1 cellular context compared by ENCODE assay signal in the genomic region with DNA sequence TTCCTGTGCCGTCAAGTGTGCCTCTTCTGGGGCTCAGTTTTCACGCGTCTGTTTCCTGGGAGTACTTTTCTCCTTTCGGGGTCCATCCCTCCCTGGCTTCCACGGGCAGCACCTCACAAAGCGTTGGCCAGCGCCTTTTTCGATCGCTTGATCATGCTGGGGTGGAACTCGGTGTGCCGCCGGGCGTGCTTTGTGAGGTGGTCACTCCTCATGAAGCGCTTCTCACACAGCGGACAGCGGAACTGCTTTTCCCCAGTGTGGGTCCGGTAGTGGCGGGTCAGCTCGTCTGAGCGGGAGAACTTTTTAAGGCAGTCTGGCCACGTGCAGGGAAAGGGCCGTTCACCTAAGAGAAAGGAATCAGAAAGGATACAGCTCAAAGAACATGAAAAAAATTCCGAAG.
TF ChIP-seq lines count a peak whose summit lies in the region.

No MANE protein-coding gene starts in this region.

TF ChIP-seq in HepG2, 621 proteins besides CTCF, POLR2A, EP300 and RAD21 (continued from another document):
- TF ChIP-seq ZBTB38 (CRISPR knock-in tag; IDR thresholded peaks at IDR 0.05) (0 out of 2 replicates have a peak, but pooled peaks have one; percentile 25), ATF1 (CRISPR knock-in tag; IDR thresholded peaks at IDR 0.05) (no peak), ARID2 (CRISPR knock-in tag; IDR thresholded peaks at IDR 0.05; ENCODE audit: borderline replicate concordance) (no peak), HNRNPUL1 (IDR thresholded peaks at IDR 0.05; ENCODE audit: low read depth, low read length) (no peak), SRY (CRISPR knock-in tag; IDR thresholded peaks at IDR 0.05) (no peak)
